Comparison of ENCODE assay signal across 1 cellular context in genomic region chr10:70650104-70650503, GRCh38.
TF ChIP-seq lines count a peak whose summit lies in the region.

No MANE protein-coding gene starts in this region.

TF ChIP-seq in HCT116, 20 proteins besides CTCF, POLR2A, EP300 and RAD21 (continued from another document):
- TF ChIP-seq SP1 (IDR thresholded peaks at IDR 0.05; ENCODE audit: low read depth) (no peak), EZH2phosphoT487 (IDR thresholded peaks at IDR 0.05; ENCODE audit: borderline replicate concordance) (no peak), TCF7L2 (IDR thresholded peaks at IDR 0.05; ENCODE audit: borderline replicate concordance, extremely low read depth, insufficient read depth, insufficient read length) (no peak), CBX3 (IDR thresholded peaks at IDR 0.05; ENCODE audit: low read depth) (no peak), ZBTB33 (IDR thresholded peaks at IDR 0.05; ENCODE audit: extremely low read depth, insufficient replicate concordance, low read length) (no peak), FOSL1 (IDR thresholded peaks at IDR 0.05; ENCODE audit: low read depth) (no peak), YY1 (IDR thresholded peaks at IDR 0.05; ENCODE audit: extremely low read depth, insufficient replicate concordance, low read depth, low read length) (no peak)
